Comparison of ENCODE assay signal across 10 cellular contexts in genomic region chr18:36412778-36413177, GRCh38.
DNase-seq lines count a peak whose midpoint lies in the region; ATAC-seq and TF ChIP-seq lines count a peak whose summit lies in the region.
"Had no signal": no experiment of that assay in that cellular context is flagged by ENCODE, and none has a peak within 500 bp of the region (broad histone marks: within the 10 kb centered on the region; RNA-seq: fewer than 3 reads in every experiment).

No MANE protein-coding gene starts in this region.

- H3K4me1 Mint-ChIP-seq in T-helper 17 cell: no peaks in the 10 kb centered on the region

- no peaks in the 10 kb centered on the region for H3K27me3 ChIP-seq in KMS-11 (ENCODE audit: insufficient read depth, low read depth)

- no peak overlapping the region for H3K4me3 Mint-ChIP-seq in T-helper 17 cell

- peaks cover 31% of the 10 kb centered on the region for H3K27me3 Mint-ChIP-seq in T-helper 17 cell

- H3K9me3 ChIP-seq in T-helper 17 cell (ENCODE audit: control insufficient read depth, low read length, poor library complexity, severe bottlenecking): no peaks in the 10 kb centered on the region

- H4K20me1 ChIP-seq in KMS-11 (ENCODE audit: insufficient read depth): no peaks in the 10 kb centered on the region

- H3K27ac ChIP-seq in KMS-11: no peak overlapping the region

- ATAC-seq in HG03196 (IDR thresholded peaks at IDR 0.05; ENCODE audit: unreplicated experiment) (no peak), T-helper 17 cell (no peak)

- H3K36me3 Mint-ChIP-seq in T-helper 17 cell (ENCODE audit: low read depth): no peaks in the 10 kb centered on the region

- no peak overlapping the region for H3K4me2 ChIP-seq in KMS-11

- no peaks in the 10 kb centered on the region for H3K79me2 ChIP-seq in KMS-11 (ENCODE audit: insufficient read depth, low read depth)

- no peak overlapping the region for H3K4me3 ChIP-seq in GM12865 (ENCODE audit: low read depth, low read length)
- no peak overlapping the region for H3K4me3 ChIP-seq in KMS-11 (IDR thresholded peaks at IDR 0.05; ENCODE audit: insufficient read depth, low read depth, low read length)

- H3K36me3 ChIP-seq in KMS-11 (ENCODE audit: insufficient read depth): no peaks in the 10 kb centered on the region

- no peak overlapping the region for H3K9ac ChIP-seq in KMS-11

- H3K27ac Mint-ChIP-seq in T-helper 17 cell: no peak overlapping the region

- no peak overlapping the region for H2AFZ ChIP-seq in KMS-11 (ENCODE audit: low read depth)

- TF ChIP-seq CTCF in GM12865 (IDR thresholded peaks at IDR 0.05; ENCODE audit: insufficient read depth, low read depth, low read length, missing control alignments): peak; percentile 64
- TF ChIP-seq CTCF in KMS-11 (conservative IDR thresholded peaks at IDR 0.05; ENCODE audit: low read depth, low read length): peak; percentile 61; the same call in 1 of the 2 replicates

- DNase-seq in GM12865 (ENCODE audit: low read depth) (peak; percentile 69), astrocyte of the hippocampus (ENCODE audit: low read depth, low spot score) (peak; percentile 38), myocyte (ENCODE audit: low read depth) (peak; percentile 44), OCI-M1 (lab: John Stamatoyannopoulos, UW) (no peak), T-helper 17 cell (no peak), DMS79 treated with DMSO at 0.1 percent for 48 hours (lab: John Stamatoyannopoulos, UW) (no peak)
- DNase-seq: foreskin melanocyte, NCI-H1092 treated with DMSO at 0.1 percent for 48 hours had no signal

- H3K4me1 ChIP-seq in KMS-11 (ENCODE audit: low read depth, poor library complexity, severe bottlenecking): peaks cover 10% of the 10 kb centered on the region

Comparison
In these comparisons a context has a peak if more than half of its experiments do, and no peak if none do; other contexts are left out.
1. DNase-seq: peak in GM12865 (single experiment), astrocyte of the hippocampus (single experiment) and myocyte (single experiment); none in OCI-M1 (single experiment), T-helper 17 cell (0 of 3) and DMS79 treated with DMSO at 0.1 percent for 48 hours (single experiment).